Comparison of ENCODE assay signal across 17 cellular contexts in genomic region chr10:14533295-14533694, GRCh38.
DNase-seq lines count a peak whose midpoint lies in the region; ATAC-seq and TF ChIP-seq lines count a peak whose summit lies in the region.
"Had no signal": no experiment of that assay in that cellular context is flagged by ENCODE, and none has a peak within 500 bp of the region (broad histone marks: within the 10 kb centered on the region; RNA-seq: fewer than 3 reads in every experiment).

No MANE protein-coding gene starts in this region.

- H3K9me3 ChIP-seq in Caco-2 (no peaks in the 10 kb centered on the region), RWPE2 (ENCODE audit: severe bottlenecking) (no peaks in the 10 kb centered on the region), hepatocyte (ENCODE audit: low read depth) (no peaks in the 10 kb centered on the region), testis (no peaks in the 10 kb centered on the region)
- H3K9me3 ChIP-seq: heart left ventricle, SJCRH30 had no signal

- peak overlapping the region; percentile 64 for H3K4me2 ChIP-seq in hepatocyte

- no TSS peak for BruUV-seq in Caco-2 (replicated peaks; lab: Mats Ljungman, UMichigan)

- DNase-seq in Caco-2: peak in 1 of 2 experiments; percentile 50
- DNase-seq in RWPE2 (ENCODE audit: low spot score): no peak
- no peak for DNase-seq in hepatocyte (ENCODE audit: low spot score)
- no peak for DNase-seq in osteocyte (ENCODE audit: extremely low spot score, unreplicated experiment)
- no peak for DNase-seq in testis
- no peak for DNase-seq in AG08396 (ENCODE audit: low spot score)
- DNase-seq: activated CD4-positive, alpha-beta T cell treated with anti-CD3 and anti-CD28 coated beads, Interleukin-2, amount 50 U/mL, for 1 hour; activated effector memory CD4-positive, alpha-beta T cell treated with Interleukin-2 at 50 U/mL for 16 hours; DND-41; heart left ventricle; midbrain; NCI-H1436; posterior cingulate gyrus; SJCRH30; stimulated activated CD4-positive, alpha-beta T cell treated with anti-CD3 and anti-CD28 coated beads, Interleukin-12 subunit alpha, Interleukin-12 subunit beta, amount 100 ng/mL, for 4 hours had no signal

- H3K36me3 ChIP-seq in Caco-2 (ENCODE audit: control insufficient read depth, insufficient read depth, low read length) (peaks cover 8% of the 10 kb centered on the region), RWPE2 (ENCODE audit: low read depth) (peaks cover 7% of the 10 kb centered on the region; the same call in 1 of the 2 replicates), hepatocyte (replicated peaks; ENCODE audit: insufficient read depth, low read depth) (no peaks in the 10 kb centered on the region), testis (ENCODE audit: low read depth, missing control alignments) (no peaks in the 10 kb centered on the region)
- H3K36me3 ChIP-seq: SJCRH30 had no signal

- H3K4me1 Mint-ChIP-seq in Caco-2 (ENCODE audit: low read depth, unreplicated experiment): peaks cover 45% of the 10 kb centered on the region
- H3K4me1 Mint-ChIP-seq in osteocyte (ENCODE audit: unreplicated experiment): peaks cover 35% of the 10 kb centered on the region

- TF ChIP-seq POLR2A in testis (IDR thresholded peaks at IDR 0.05): no peak

- peak overlapping the region; percentile 26 for H3K27ac ChIP-seq in RWPE2 (ENCODE audit: poor library complexity, severe bottlenecking)
- H3K27ac ChIP-seq in hepatocyte: peak overlapping the region; percentile 89
- peak overlapping the region in 1 of 2 donors; percentile 24 for H3K27ac ChIP-seq in testis
- H3K27ac ChIP-seq: heart left ventricle, SJCRH30 had no signal

- H3K27me3 Mint-ChIP-seq in Caco-2 (ENCODE audit: insufficient read depth, unreplicated experiment) (no peaks in the 10 kb centered on the region), osteocyte (ENCODE audit: unreplicated experiment) (no peaks in the 10 kb centered on the region)
- H3K27me3 Mint-ChIP-seq: B cell had no signal

- no peak overlapping the region for H2AFZ ChIP-seq in hepatocyte

- CTCF ChIA-PET in Caco-2 (lab: Charles Lee): no interaction called here

- no peaks in the 10 kb centered on the region for H3K9me2 ChIP-seq in hepatocyte (replicated peaks; ENCODE audit: insufficient read depth)

- peak; percentile 40 for ATAC-seq in RWPE2 (ENCODE audit: low read depth)
- no peak for ATAC-seq in HG03439 (IDR thresholded peaks at IDR 0.05; ENCODE audit: unreplicated experiment)
- ATAC-seq: heart left ventricle had no signal

- H3K4me3 Mint-ChIP-seq in Caco-2 (ENCODE audit: unreplicated experiment) (no peak overlapping the region), osteocyte (ENCODE audit: unreplicated experiment) (no peak overlapping the region)
- H3K4me3 Mint-ChIP-seq: B cell had no signal

- H3K36me3 Mint-ChIP-seq in Caco-2 (ENCODE audit: insufficient read depth, unreplicated experiment) (peaks cover 85% of the 10 kb centered on the region), osteocyte (ENCODE audit: unreplicated experiment) (peaks cover 14% of the 10 kb centered on the region)

- no peaks in the 10 kb centered on the region for H3K9me3 Mint-ChIP-seq in Caco-2 (ENCODE audit: unreplicated experiment)
- H3K9me3 Mint-ChIP-seq in osteocyte (ENCODE audit: unreplicated experiment): no peaks in the 10 kb centered on the region

- peaks cover 74% of the 10 kb centered on the region for H3K79me2 ChIP-seq in hepatocyte

- H3K27me3 ChIP-seq in Caco-2 (replicated peaks; ENCODE audit: control insufficient read depth, insufficient read depth, low read length) (no peaks in the 10 kb centered on the region), RWPE2 (ENCODE audit: insufficient read depth, poor library complexity, severe bottlenecking) (no peaks in the 10 kb centered on the region), hepatocyte (no peaks in the 10 kb centered on the region), testis (no peaks in the 10 kb centered on the region)
- H3K27me3 ChIP-seq: heart left ventricle, SJCRH30 had no signal

- H3K27ac Mint-ChIP-seq in Caco-2 (ENCODE audit: unreplicated experiment) (peak overlapping the region; percentile 70), osteocyte (ENCODE audit: unreplicated experiment) (peak overlapping the region; percentile 70)

- H3K4me3 ChIP-seq in Caco-2 (ENCODE audit: low read depth, low read length) (no peak overlapping the region), RWPE2 (ENCODE audit: severe bottlenecking) (no peak overlapping the region), hepatocyte (no peak overlapping the region), testis (no peak overlapping the region)
- H3K4me3 ChIP-seq: heart left ventricle, SJCRH30 had no signal

- 75% methylated on average over 16 of the region's 16 CpGs for WGBS in hepatocyte (ENCODE audit: low lambda C conversion rate, missing lambda C conversion rate)
- WGBS in testis, 2 donors: 91 to 95% methylated on average over 16 of the region's 16 CpGs

- TF ChIP-seq CTCF in Caco-2 (IDR thresholded peaks at IDR 0.05; ENCODE audit: insufficient read depth in 1 of 2, low read depth in 1 of 2, low read length in 1 of 2, severe bottlenecking in 1 of 2, unreplicated experiment in 1 of 2): no peak
- no peak for TF ChIP-seq CTCF in RWPE2 (IDR thresholded peaks at IDR 0.05; ENCODE audit: poor library complexity, severe bottlenecking)
- TF ChIP-seq CTCF in hepatocyte (IDR thresholded peaks at IDR 0.05; ENCODE audit: poor library complexity): no peak
- TF ChIP-seq CTCF in osteocyte (IDR thresholded peaks at IDR 0.05): no peak
- no peak for TF ChIP-seq CTCF in testis (IDR thresholded peaks at IDR 0.05)

- H3K4me1 ChIP-seq in Caco-2 (peaks cover 81% of the 10 kb centered on the region), RWPE2 (ENCODE audit: insufficient read depth, poor library complexity, severe bottlenecking) (peaks cover 13% of the 10 kb centered on the region), hepatocyte (ENCODE audit: insufficient read depth) (peaks cover 34% of the 10 kb centered on the region), testis (peaks cover 9% of the 10 kb centered on the region)
- H3K4me1 ChIP-seq: SJCRH30 had no signal

- POLR2A ChIA-PET in Caco-2 (lab: Charles Lee): no interaction called here

- no peaks in the 10 kb centered on the region for H4K20me1 ChIP-seq in hepatocyte (ENCODE audit: insufficient read depth, poor library complexity, severe bottlenecking)

- intact Hi-C loops in Caco-2 (cut with micrococcal nuclease; ENCODE audit: unreplicated experiment) (no loop called here), testis (cut with DNase I; ENCODE audit: low total_unique reads) (no loop called here)
